17 cellular contexts compared by ENCODE assay signal in the genomic region with DNA sequence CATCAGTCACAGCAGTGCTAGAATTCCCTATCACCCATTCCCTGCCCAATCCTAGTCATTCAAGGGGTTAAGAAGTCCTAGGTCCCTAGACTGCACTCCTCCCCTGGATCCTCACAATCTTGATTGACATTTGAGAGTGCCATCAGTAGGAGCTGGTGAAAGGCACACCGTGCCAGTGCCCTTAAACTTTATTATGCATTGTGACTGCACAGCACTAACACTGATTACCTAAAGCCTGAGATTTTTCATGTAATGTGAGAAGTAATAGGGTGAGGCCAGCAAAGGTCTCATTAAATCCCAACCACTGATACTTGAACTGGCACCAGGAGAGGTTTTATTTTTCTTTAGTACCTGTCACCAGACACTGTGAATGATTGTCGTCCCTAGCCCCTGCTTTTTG. TPM values are rescaled to one million over a fixed set of nuclear protein-coding genes. Genes with fewer than 3 reads are reported as not detected.
"Had no signal": no experiment of that assay in that cellular context is flagged by ENCODE, and none has a peak within 500 bp of the region (broad histone marks: within the 10 kb centered on the region; RNA-seq: fewer than 3 reads in every experiment).

No MANE protein-coding gene starts in this region.

- H3K4me1 ChIP-seq: gastrocnemius medialis, lower lobe of right lung, spleen had no signal

- H3K9me3 ChIP-seq: gastrocnemius medialis, heart right ventricle, lower lobe of right lung, psoas muscle, sigmoid colon, spleen, suprapubic skin had no signal

- DNase-seq: activated CD4-positive, alpha-beta T cell treated with anti-CD3 and anti-CD28 coated beads for 48 hours; activated CD8-positive, alpha-beta T cell treated with anti-CD3 and anti-CD28 coated beads for 36 hours; activated effector memory CD4-positive, alpha-beta T cell treated with Interleukin-2 at 50 U/mL for 16 hours; activated naive CD4-positive, alpha-beta T cell treated with anti-CD3 and anti-CD28 coated beads, Interleukin-2, amount 50 U/mL, for 16 hours; activated T-cell treated with anti-CD3 and anti-CD28 coated beads, Interleukin-2, amount 50 U/mL, for 4 hours; dorsolateral prefrontal cortex; endodermal cell; gastrocnemius medialis; heart right ventricle; lower lobe of right lung; psoas muscle; sigmoid colon; spleen had no signal

- H3K27me3 ChIP-seq: cardiac muscle cell, gastrocnemius medialis, heart right ventricle, neural progenitor cell, sigmoid colon, spleen, suprapubic skin had no signal

- H3K4me3 ChIP-seq: cardiac muscle cell, dorsolateral prefrontal cortex, gastrocnemius medialis, heart right ventricle, lower lobe of right lung, neural progenitor cell, psoas muscle, sigmoid colon, spleen, suprapubic skin had no signal

- H3K36me3 ChIP-seq: gastrocnemius medialis, lower lobe of right lung, neural progenitor cell, sigmoid colon, spleen, suprapubic skin had no signal

- ATAC-seq: activated CD8-positive, alpha-beta T cell treated with anti-CD3 and anti-CD28 coated beads for 36 hours; activated T-cell treated with anti-CD3 and anti-CD28 coated beads, Interleukin-2, amount 50 U/mL, for 4 hours; gastrocnemius medialis; lower lobe of right lung; psoas muscle; WTC11 had no signal

- H3K27ac ChIP-seq: cardiac muscle cell, dorsolateral prefrontal cortex, gastrocnemius medialis, heart right ventricle, lower lobe of right lung, neural progenitor cell, psoas muscle, sigmoid colon, spleen, suprapubic skin had no signal

RNA-seq across cellular contexts. Expression of gene GXYLT2, which starts 16.3 kb away (rescaled TPM):
- total RNA-seq: activated T-cell treated with anti-CD3 and anti-CD28 coated beads, Interleukin-2, amount 50 U/mL, for 4 hours had no signal
